Comparison of ENCODE assay signal across 17 cellular contexts in the genomic region with DNA sequence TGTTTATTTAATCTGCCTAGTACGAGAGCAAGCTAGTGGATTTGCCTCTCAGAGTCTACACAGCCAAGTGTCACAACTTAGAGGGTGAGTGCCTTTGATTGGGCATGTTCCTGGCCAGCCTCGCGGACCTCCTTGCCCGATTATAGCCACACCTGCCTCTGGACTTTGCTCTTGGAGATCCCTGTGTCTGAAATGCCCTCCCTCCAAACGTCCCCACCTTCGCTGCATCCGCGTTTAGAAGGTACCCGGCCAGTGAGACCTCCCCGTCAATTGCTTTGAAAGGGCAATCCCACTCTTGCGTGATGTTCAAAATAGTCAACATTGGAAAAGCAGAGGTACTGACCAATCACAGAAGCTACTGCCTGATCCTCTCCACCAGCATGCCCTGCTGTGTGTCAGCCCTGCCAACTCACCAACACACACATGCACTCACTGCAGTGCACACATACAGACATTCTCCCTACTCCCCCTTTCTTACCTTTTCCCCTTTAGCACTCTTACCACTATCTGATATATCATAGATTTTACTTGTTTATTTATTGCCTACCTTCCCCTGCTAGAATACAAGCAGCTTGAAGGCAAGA. TPM values are rescaled to one million over a fixed set of nuclear protein-coding genes. Genes with fewer than 3 reads are reported as not detected.
DNase-seq lines count a peak whose midpoint lies in the region; ATAC-seq, FAIRE-seq and TF ChIP-seq lines count a peak whose summit lies in the region.
"Had no signal": no experiment of that assay in that cellular context is flagged by ENCODE, and none has a peak within 500 bp of the region (broad histone marks: within the 10 kb centered on the region; RNA-seq: fewer than 3 reads in every experiment).

No MANE protein-coding gene starts in this region.

- H3K9me3 ChIP-seq in A549 (peaks cover 25% of the 10 kb centered on the region), Loucy (ENCODE audit: insufficient read depth, low read depth, low read length) (0 out of 2 replicates have a peak, but pooled peaks cover 8% of the 10 kb centered on the region)
- H3K9me3 ChIP-seq: SK-N-SH had no signal

- no peak for TF ChIP-seq RAD21 in A549 (conservative IDR thresholded peaks at IDR 0.05 in 1 of 2, IDR thresholded peaks at IDR 0.05 in 1 of 2)

- TF ChIP-seq CTCF in A549 (IDR thresholded peaks at IDR 0.05): no peak
- TF ChIP-seq CTCF in Loucy (conservative IDR thresholded peaks at IDR 0.05; ENCODE audit: low read length): no peak
- TF ChIP-seq CTCF in osteocyte (IDR thresholded peaks at IDR 0.05): no peak
- TF ChIP-seq CTCF in nephron progenitor cell (IDR thresholded peaks at IDR 0.05): no peak

- H3K9me3 Mint-ChIP-seq in osteocyte (ENCODE audit: unreplicated experiment) (peaks cover 17% of the 10 kb centered on the region), nephron progenitor cell (peaks cover 25% of the 10 kb centered on the region)
- H3K9me3 Mint-ChIP-seq in activated CD4-positive, alpha-beta T cell treated with anti-CD3 and anti-CD28 coated beads, Interleukin-2, amount 10 ng/mL, durations not matched to agents 24 days and 14 days: peaks cover 15% of the 10 kb centered on the region

- DNase-seq in A549 (ENCODE audit: low read depth in 1 of 2, low spot score in 1 of 2) (no peak), left colon (peak; percentile 65 to 72), osteocyte (ENCODE audit: extremely low spot score, unreplicated experiment) (peak; percentile 75), nephron progenitor cell (no peak), NCI-H345 (lab: John Stamatoyannopoulos, UW) (no peak)
- DNase-seq in activated CD4-positive, alpha-beta T cell treated with anti-CD3 and anti-CD28 coated beads, Interleukin-2, amount 10 ng/mL, durations not matched to agents 24 days and 14 days: no peak
- DNase-seq: DMS79, MM.1S, NCI-H1048, NCI-H1417 treated with DMSO at 0.1 percent for 48 hours, NCI-H187, PC-9, RPMI8226 had no signal

- H3K4me1 ChIP-seq in A549 (no peaks in the 10 kb centered on the region), Loucy (ENCODE audit: insufficient read depth, low read length, poor library complexity, severe bottlenecking) (peaks cover 17% of the 10 kb centered on the region)

- no peaks in the 10 kb centered on the region for H3K36me3 ChIP-seq in Loucy (ENCODE audit: insufficient read depth, low read length)

- H3K27me3 Mint-ChIP-seq in osteocyte (ENCODE audit: unreplicated experiment): peaks cover 66% of the 10 kb centered on the region
- H3K27me3 Mint-ChIP-seq in activated CD4-positive, alpha-beta T cell treated with anti-CD3 and anti-CD28 coated beads, Interleukin-2, amount 10 ng/mL, durations not matched to agents 24 days and 14 days: peaks cover 38% of the 10 kb centered on the region
- H3K27me3 Mint-ChIP-seq in nephron progenitor cell (ENCODE audit: low read depth, poor library complexity): peaks cover 46% of the 10 kb centered on the region

- POLR2A ChIA-PET in A549 (lab: Yijun Ruan, JAX): no interaction called here

- 0 out of 2 replicates have a peak, but pooled peaks have one; percentile 10 for TF ChIP-seq POLR2A in A549 (IDR thresholded peaks at IDR 0.05; ENCODE audit: low read length)

- no peaks in the 10 kb centered on the region for H3K9me2 ChIP-seq in Loucy (replicated peaks; ENCODE audit: low read depth, low read length)
- H3K9me2 ChIP-seq: SK-N-SH had no signal

- H3K79me2 ChIP-seq in Loucy (ENCODE audit: insufficient read depth, low read length): no peaks in the 10 kb centered on the region

- H3K4me3 Mint-ChIP-seq in osteocyte (ENCODE audit: unreplicated experiment): no peak overlapping the region
- no peak overlapping the region for H3K4me3 Mint-ChIP-seq in activated CD4-positive, alpha-beta T cell treated with anti-CD3 and anti-CD28 coated beads, Interleukin-2, amount 10 ng/mL, durations not matched to agents 24 days and 14 days
- no peak overlapping the region for H3K4me3 Mint-ChIP-seq in nephron progenitor cell
- H3K4me3 Mint-ChIP-seq: CD4-positive, CD25-positive, alpha-beta regulatory T cell had no signal

- H2AFZ ChIP-seq in Loucy (ENCODE audit: low read length): 0 out of 2 replicates have a peak overlapping the region, but pooled peaks have one; percentile 13
- H2AFZ ChIP-seq: PC-9 had no signal

- no peak overlapping the region for H3K27ac Mint-ChIP-seq in osteocyte (ENCODE audit: unreplicated experiment)
- no peak overlapping the region for H3K27ac Mint-ChIP-seq in activated CD4-positive, alpha-beta T cell treated with anti-CD3 and anti-CD28 coated beads, Interleukin-2, amount 10 ng/mL, durations not matched to agents 24 days and 14 days
- H3K27ac Mint-ChIP-seq in nephron progenitor cell: no peak overlapping the region
- H3K27ac Mint-ChIP-seq: CD4-positive, CD25-positive, alpha-beta regulatory T cell had no signal

- FAIRE-seq in A549 (lab: Jason Lieb, UNC): no peak
- FAIRE-seq: H54 had no signal

- no peaks in the 10 kb centered on the region for H4K20me1 ChIP-seq in Loucy (ENCODE audit: insufficient read depth, low read length, poor library complexity, severe bottlenecking)

- H3K4me2 ChIP-seq in A549 (no peak overlapping the region), Loucy (ENCODE audit: low read depth, low read length, poor library complexity, severe bottlenecking) (no peak overlapping the region)
- H3K4me2 ChIP-seq: PC-9, SK-N-SH had no signal

- no peaks in the 10 kb centered on the region for H3K27me3 ChIP-seq in Loucy (ENCODE audit: insufficient read depth, low read length, poor library complexity, severe bottlenecking)

- intact Hi-C loops in left colon (cut with DNase I, micrococcal nuclease): loop anchor here (10.0 kb wide), 2 partner anchors 226 to 524 kb away; no protein-coding TSS in a partner anchor
- intact Hi-C loops in activated CD4-positive, alpha-beta T cell treated with anti-CD3 and anti-CD28 coated beads, Interleukin-2, amount 10 ng/mL, durations not matched to agents 24 days and 14 days (cut with micrococcal nuclease): no loop called here

- H3K4me3 ChIP-seq in A549: no peak overlapping the region
- H3K4me3 ChIP-seq in Loucy (ENCODE audit: low read length, poor library complexity, severe bottlenecking): no peak overlapping the region
- H3K4me3 ChIP-seq: PC-9 had no signal

- ATAC-seq in A549 (no peak), left colon (peak; percentile 86)

- H3F3A ChIP-seq in Loucy (ENCODE audit: low read depth): no peaks in the 10 kb centered on the region; the same call in 1 of the 2 replicates

- peaks cover 3% of the 10 kb centered on the region for H3K36me3 Mint-ChIP-seq in osteocyte (ENCODE audit: unreplicated experiment)
- H3K36me3 Mint-ChIP-seq in activated CD4-positive, alpha-beta T cell treated with anti-CD3 and anti-CD28 coated beads, Interleukin-2, amount 10 ng/mL, durations not matched to agents 24 days and 14 days (ENCODE audit: low read depth): no peaks in the 10 kb centered on the region
- peaks cover 9% of the 10 kb centered on the region for H3K36me3 Mint-ChIP-seq in nephron progenitor cell (ENCODE audit: low read depth)
- H3K36me3 Mint-ChIP-seq: CD4-positive, CD25-positive, alpha-beta regulatory T cell had no signal

- TF ChIP-seq EP300 in A549 (IDR thresholded peaks at IDR 0.05): no peak

- no peak overlapping the region; a peak in 1 of 6 replicates for H3K27ac ChIP-seq in A549
- H3K27ac ChIP-seq: PC-9 had no signal

- CTCF ChIA-PET in A549 (lab: Yijun Ruan, JAX): interaction anchor here (0.9 to 8.3 kb wide), 25 partner anchors 9 to 549 kb away, joined by 3 to 62 read pairs (median 4); no protein-coding TSS in a partner anchor

- 70% methylated on average over 11 of the region's 11 CpGs for WGBS in A549 (ENCODE audit: missing lambda C conversion rate)

- no peak overlapping the region for H3K9ac ChIP-seq in Loucy (ENCODE audit: low read depth, low read length, poor library complexity, severe bottlenecking)
- H3K9ac ChIP-seq: SK-N-SH had no signal

- H3K4me1 Mint-ChIP-seq in osteocyte (ENCODE audit: unreplicated experiment) (no peaks in the 10 kb centered on the region), nephron progenitor cell (peaks cover 33% of the 10 kb centered on the region)
- H3K4me1 Mint-ChIP-seq in activated CD4-positive, alpha-beta T cell treated with anti-CD3 and anti-CD28 coated beads, Interleukin-2, amount 10 ng/mL, durations not matched to agents 24 days and 14 days: peaks cover 2% of the 10 kb centered on the region

TF ChIP-seq in A549, 52 proteins besides CTCF, POLR2A, EP300 and RAD21 (continues in another document):
- TF ChIP-seq ESRRA (IDR thresholded peaks at IDR 0.05; ENCODE audit: borderline replicate concordance, low read length) (no peak), SREBF2 (IDR thresholded peaks at IDR 0.05) (no peak), FOSB (CRISPR knock-in tag; IDR thresholded peaks at IDR 0.05) (no peak), FOXS1 (CRISPR knock-in tag; IDR thresholded peaks at IDR 0.05) (no peak), KDM5A (IDR thresholded peaks at IDR 0.05) (no peak), CBX2 (IDR thresholded peaks at IDR 0.05; ENCODE audit: borderline replicate concordance, low read depth) (no peak), KDM1A (IDR thresholded peaks at IDR 0.05; ENCODE audit: low read depth) (no peak), NPAS2 (CRISPR knock-in tag; IDR thresholded peaks at IDR 0.05; ENCODE audit: borderline replicate concordance) (no peak), HEYL (CRISPR knock-in tag; IDR thresholded peaks at IDR 0.05) (no peak), HMGXB4 (CRISPR knock-in tag; IDR thresholded peaks at IDR 0.05; ENCODE audit: borderline replicate concordance) (no peak)

RNA-seq across cellular contexts. Expression of gene SDK2, which starts 6.5 kb away (rescaled TPM):
- polyA plus RNA-seq in A549 (2011; rRNA removed) (0.57 and 1.0 TPM in 2 replicates), A549 (2017; fragmentation: RNase III; extraction: RNeasy Plus Mini Kit Qiagen cat#74134 plus additional on column Dnase treatment) (0.36 to 0.45 TPM (median 0.44 TPM) in 3 replicates)
- 0.25 and 0.27 TPM in 2 replicates for polyA plus RNA-seq in A549 (2012; cell fraction: cytosol; rRNA removed)
- polyA plus RNA-seq in A549 (2012; cell fraction: nucleus; rRNA removed): 0.43 and 0.62 TPM in 2 replicates
- 1.7 and 3.0 TPM in 2 replicates for polyA minus RNA-seq in A549 (2011; rRNA and poly(A)+ RNA removed)
- total RNA-seq in left colon (1 to 10 TPM in 1 of 2 donors, under 1 TPM in 1; 0.82 to 1.8 TPM), osteocyte (16.5 and 19.4 TPM in 2 replicates)
- 0.42 and 0.52 TPM in 2 replicates for total RNA-seq in activated CD4-positive, alpha-beta T cell treated with anti-CD3 and anti-CD28 coated beads, Interleukin-2, amount 10 ng/mL, durations not matched to agents 24 days and 14 days

Comparison
In these comparisons a context has a peak if more than half of its experiments do, and no peak if none do; other contexts are left out.
1. DNase-seq: peak in left colon (2 of 2) and osteocyte (single experiment); none in A549 (0 of 2), activated CD4-positive, alpha-beta T cell treated with anti-CD3 and anti-CD28 coated beads, Interleukin-2, amount 10 ng/mL, durations not matched to agents 24 days and 14 days (single experiment), nephron progenitor cell (single experiment) and NCI-H345 (single experiment).